21 cellular contexts compared by ENCODE assay signal in genomic region chr6:46465294-46466165, GRCh38. TPM values are rescaled to one million over a fixed set of nuclear protein-coding genes. Genes with fewer than 3 reads are reported as not detected.
DNase-seq lines count a peak whose midpoint lies in the region; ATAC-seq and TF ChIP-seq lines count a peak whose summit lies in the region.
"Had no signal": no experiment of that assay in that cellular context is flagged by ENCODE, and none has a peak within 500 bp of the region (broad histone marks: within the 10 kb centered on the region; RNA-seq: fewer than 3 reads in every experiment).

No MANE protein-coding gene starts in this region.

- no peaks in the 10 kb centered on the region; the same call in 1 of the 2 replicates for H3K9me2 ChIP-seq in PC-9 (ENCODE audit: insufficient read depth)

- no peaks in the 10 kb centered on the region for H3K36me3 ChIP-seq in cardiac muscle cell
- no peaks in the 10 kb centered on the region for H3K36me3 ChIP-seq in suprapubic skin
- H3K36me3 ChIP-seq in PC-9 (ENCODE audit: low read depth): no peaks in the 10 kb centered on the region
- H3K36me3 ChIP-seq: MG63 had no signal

- H3K9me3 ChIP-seq in cardiac muscle cell (ENCODE audit: low read depth): no peaks in the 10 kb centered on the region
- no peaks in the 10 kb centered on the region for H3K9me3 ChIP-seq in right cardiac atrium (ENCODE audit: control insufficient read depth, low read length)
- H3K9me3 ChIP-seq in suprapubic skin: no peaks in the 10 kb centered on the region
- no peaks in the 10 kb centered on the region for H3K9me3 ChIP-seq in PC-9 (ENCODE audit: insufficient read depth, low read depth)
- H3K9me3 ChIP-seq: MG63, tibial artery had no signal

- CTCF ChIA-PET in WTC11 (lab: Charles Lee): interaction anchor here (5.9 kb wide), 1 partner anchor 26 kb away, joined by 39 read pairs; the partner anchor contains the start of gene RCAN2
- CTCF ChIA-PET in PC-9 (lab: Charles Lee): no interaction called here

- TF ChIP-seq CTCF in cardiac muscle cell (IDR thresholded peaks at IDR 0.05; ENCODE audit: low read depth, low read length) (no peak), WTC11 (IDR thresholded peaks at IDR 0.05) (no peak), fibroblast of the aortic adventitia (IDR thresholded peaks at IDR 0.05; ENCODE audit: insufficient read depth, low read length) (no peak), suprapubic skin (IDR thresholded peaks at IDR 0.05) (no peak), PC-9 (conservative IDR thresholded peaks at IDR 0.05) (no peak)

- H3K4me3 ChIP-seq in cardiac muscle cell: no peak overlapping the region
- no peak overlapping the region for H3K4me3 ChIP-seq in right cardiac atrium (ENCODE audit: low read length)
- no peak overlapping the region for H3K4me3 ChIP-seq in fibroblast of the aortic adventitia (ENCODE audit: low read depth, low read length)
- no peak overlapping the region for H3K4me3 ChIP-seq in suprapubic skin
- H3K4me3 ChIP-seq in PC-9: no peak overlapping the region
- H3K4me3 ChIP-seq: lung, MG63, tibial artery had no signal

- no peak for TF ChIP-seq EP300 in suprapubic skin (IDR thresholded peaks at IDR 0.05)

- H3K4me3 Mint-ChIP-seq in WTC11: no peak overlapping the region
- H3K4me3 Mint-ChIP-seq: activated CD4-positive, alpha-beta T cell treated with anti-CD3 and anti-CD28 coated beads, Interleukin-2, amount 10 ng/mL, durations not matched to agents 7 days and 5 days; CD4-positive, alpha-beta T cell; naive B cell had no signal

- TF ChIP-seq POLR2A in suprapubic skin (IDR thresholded peaks at IDR 0.05): no peak

- peak overlapping the region; percentile 46; the same call in 1 of the 2 replicates for H3K27ac Mint-ChIP-seq in WTC11
- H3K27ac Mint-ChIP-seq: activated CD4-positive, alpha-beta T cell treated with anti-CD3 and anti-CD28 coated beads, Interleukin-2, amount 10 ng/mL, durations not matched to agents 7 days and 5 days; CD4-positive, alpha-beta T cell; naive B cell had no signal

- H3K4me1 Mint-ChIP-seq in WTC11: peaks cover 50% of the 10 kb centered on the region
- H3K4me1 Mint-ChIP-seq: activated CD4-positive, alpha-beta T cell treated with anti-CD3 and anti-CD28 coated beads, Interleukin-2, amount 10 ng/mL, durations not matched to agents 7 days and 5 days; naive B cell had no signal

- H3K27me3 ChIP-seq in cardiac muscle cell (no peaks in the 10 kb centered on the region), right cardiac atrium (ENCODE audit: control insufficient read depth, insufficient read depth) (no peaks in the 10 kb centered on the region), suprapubic skin (no peaks in the 10 kb centered on the region), PC-9 (ENCODE audit: insufficient read depth, low read depth) (no peaks in the 10 kb centered on the region)
- H3K27me3 ChIP-seq: MG63, tibial artery had no signal

- intact Hi-C loops in right cardiac atrium (cut with DNase I) (no loop called here), PC-9 (cut with micrococcal nuclease; ENCODE audit: unreplicated experiment) (no loop called here)

- H4K20me1 ChIP-seq in PC-9 (ENCODE audit: insufficient read depth): no peaks in the 10 kb centered on the region

- H3K27ac ChIP-seq in cardiac muscle cell (peak overlapping the region; percentile 23), right cardiac atrium (ENCODE audit: low read length) (no peak overlapping the region), suprapubic skin (peak overlapping the region; percentile 10), PC-9 (no peak overlapping the region)

- H3K4me2 ChIP-seq in PC-9: no peak overlapping the region

- peaks cover 8% of the 10 kb centered on the region; the same call in 1 of the 2 replicates for H3K9me3 Mint-ChIP-seq in WTC11
- H3K9me3 Mint-ChIP-seq: activated CD4-positive, alpha-beta T cell treated with anti-CD3 and anti-CD28 coated beads, Interleukin-2, amount 10 ng/mL, durations not matched to agents 7 days and 5 days; CD4-positive, alpha-beta T cell had no signal

- no peaks in the 10 kb centered on the region for H3F3A ChIP-seq in PC-9 (ENCODE audit: insufficient read depth, low read depth)

- no peaks in the 10 kb centered on the region for H3K27me3 Mint-ChIP-seq in WTC11 (ENCODE audit: low read depth)

- 61% methylated on average over 4 of the region's 4 CpGs for WGBS in right cardiac atrium
- 73% methylated on average over 4 of the region's 4 CpGs for WGBS in suprapubic skin

- H3K79me2 ChIP-seq in PC-9 (ENCODE audit: low read depth): no peaks in the 10 kb centered on the region

- ATAC-seq in right cardiac atrium (no peak), WTC11 (no peak), HG03460 (IDR thresholded peaks at IDR 0.05; ENCODE audit: unreplicated experiment) (no peak)

- peaks cover 7% of the 10 kb centered on the region for H3K36me3 Mint-ChIP-seq in WTC11
- H3K36me3 Mint-ChIP-seq: naive B cell had no signal

- POLR2A ChIA-PET in WTC11 (lab: Charles Lee) (no interaction called here), PC-9 (lab: Charles Lee; ENCODE audit: unreplicated experiment) (no interaction called here)

- H2AFZ ChIP-seq in PC-9: no peak overlapping the region

- DNase-seq in cardiac muscle cell (ENCODE audit: low read depth in 1 of 2, low spot score in 1 of 2) (peak in 1 of 2 donors; percentile 16), right cardiac atrium (no peak), WTC11 (ENCODE audit: low spot score) (no peak), fibroblast of the aortic adventitia (ENCODE audit: low read depth) (peak; percentile 7), suprapubic skin (ENCODE audit: low spot score in 2 of 2) (no peak), PC-9 (no peak), HuH-7.5 (ENCODE audit: low spot score) (no peak)
- DNase-seq: activated CD4-positive, alpha-beta T cell treated with anti-CD3 and anti-CD28 coated beads, Interleukin-2, amount 10 ng/mL, durations not matched to agents 7 days and 5 days; activated CD8-positive, alpha-beta memory T cell treated with anti-CD3 and anti-CD28 coated beads, Interleukin-2, amount 50 U/mL, for 4 hours; activated gamma-delta T cell treated with Interleukin-2 at 50 U/mL for 16 hours; CD4-positive, alpha-beta T cell; DMS53; glutamatergic neuron; MG63; naive B cell; NCI-H1694; NCI-H510A treated with DMSO at 0.1 percent for 48 hours; tibial artery had no signal

- BruUV-seq in PC-9 (replicated peaks; lab: Mats Ljungman, UMichigan): no TSS peak

- H3K4me1 ChIP-seq in cardiac muscle cell (ENCODE audit: low read depth) (peaks cover 44% of the 10 kb centered on the region), right cardiac atrium (ENCODE audit: control insufficient read depth, insufficient read depth, low read length) (peaks cover 4% of the 10 kb centered on the region), suprapubic skin (peaks cover 6% of the 10 kb centered on the region), PC-9 (replicated peaks; ENCODE audit: insufficient read depth) (peaks cover 9% of the 10 kb centered on the region; the same call in 1 of the 2 replicates)

TF ChIP-seq in WTC11, 78 proteins besides CTCF, POLR2A, EP300 and RAD21:
- TF ChIP-seq AR (CRISPR knock-in tag; IDR thresholded peaks at IDR 0.05): no peak
- TF ChIP-seq RELA (CRISPR knock-in tag; IDR thresholded peaks at IDR 0.05; ENCODE audit: borderline replicate concordance): no peak
- no peak for TF ChIP-seq SMAD3 (CRISPR knock-in tag; IDR thresholded peaks at IDR 0.05; ENCODE audit: borderline replicate concordance)
- TF ChIP-seq TEAD1 (CRISPR knock-in tag; IDR thresholded peaks at IDR 0.05): no peak
- peak; percentile 28; the same call in 1 of the 2 replicates for TF ChIP-seq ZNF423 (CRISPR knock-in tag; IDR thresholded peaks at IDR 0.05)
- TF ChIP-seq ZNF396 (CRISPR knock-in tag; IDR thresholded peaks at IDR 0.05; ENCODE audit: borderline replicate concordance): no peak
- no peak for TF ChIP-seq CBFB (CRISPR knock-in tag; IDR thresholded peaks at IDR 0.05; ENCODE audit: low read depth)
- no peak for TF ChIP-seq HMGXB4 (CRISPR knock-in tag; IDR thresholded peaks at IDR 0.05)

RNA-seq across cellular contexts. Expression of gene RCAN2, which starts 25.7 kb away (rescaled TPM):
- total RNA-seq in cardiac muscle cell (33.8 and 44.9 TPM in 2 replicates), right cardiac atrium (100 to 1,000 TPM; 117 to 184 (median 136) TPM), WTC11 (2021) (3.4 to 3.9 TPM (median 3.8 TPM) in 3 replicates), fibroblast of the aortic adventitia (ENCODE audit: low replicate concordance) (8.0 and 14.9 TPM in 2 replicates), suprapubic skin (10 to 100 TPM in 3 of 4 donors, 1 to 10 TPM in 1; 6.7 to 15.3 (median 13.8) TPM), PC-9 (2021) (0.44 and 0.68 TPM in 2 replicates)
- polyA plus RNA-seq in cardiac muscle cell (55.6 and 105 TPM in 2 replicates), right cardiac atrium (82.9 TPM)
- total RNA-seq: A172; CD4-positive, alpha-beta T cell had no signal

Comparison
In these comparisons a context has a peak if more than half of its experiments do, and no peak if none do; other contexts are left out.
1. H3K27ac ChIP-seq: peak in cardiac muscle cell (single experiment) and suprapubic skin (single experiment); none in right cardiac atrium (single experiment) and PC-9 (single experiment).